ENCODE assay signal across 26 cellular contexts in genomic region chr1:196698993-196699392, GRCh38. TPM values are rescaled to one million over a fixed set of nuclear protein-coding genes. Genes with fewer than 3 reads are reported as not detected.
A peak's percentile ranks its signal among the peaks of the same experiment; 100 is the strongest.
DNase-seq lines count a peak whose midpoint lies in the region; ATAC-seq, FAIRE-seq and TF ChIP-seq lines count a peak whose summit lies in the region.
"Had no signal": no experiment of that assay in that cellular context is flagged by ENCODE, and none has a peak within 500 bp of the region (broad histone marks: within the 10 kb centered on the region; RNA-seq: fewer than 3 reads in every experiment).

No MANE protein-coding gene starts in this region.

- H4K91ac ChIP-seq in IMR-90 (ENCODE audit: insufficient read depth, low read depth, low read length): no peak overlapping the region

- H3K4me1 Mint-ChIP-seq in WTC11 (no peaks in the 10 kb centered on the region), chondrocyte (ENCODE audit: low read depth) (no peaks in the 10 kb centered on the region)
- H3K4me1 Mint-ChIP-seq in activated CD4-positive, alpha-beta T cell treated with anti-CD3 and anti-CD28 coated beads, Interleukin-2, amount 10 ng/mL, durations not matched to agents 7 days and 5 days: no peaks in the 10 kb centered on the region
- H3K4me1 Mint-ChIP-seq: CD14-positive monocyte; CD8-positive, alpha-beta memory T cell; GM23338 had no signal

- H3K27ac Mint-ChIP-seq in WTC11 (no peak overlapping the region), chondrocyte (ENCODE audit: unreplicated experiment) (no peak overlapping the region)
- H3K27ac Mint-ChIP-seq in activated CD4-positive, alpha-beta T cell treated with anti-CD3 and anti-CD28 coated beads, Interleukin-2, amount 10 ng/mL, durations not matched to agents 7 days and 5 days: no peak overlapping the region
- H3K27ac Mint-ChIP-seq: CD14-positive monocyte; CD4-positive, alpha-beta T cell; CD8-positive, alpha-beta memory T cell; GM23338; HFFc6 had no signal

- TF ChIP-seq EP300 in K562 (IDR thresholded peaks at IDR 0.05; ENCODE audit: low read length): no peak

- H3K36me3 Mint-ChIP-seq in WTC11 (no peaks in the 10 kb centered on the region), chondrocyte (ENCODE audit: low read depth) (peaks cover 15% of the 10 kb centered on the region)
- H3K36me3 Mint-ChIP-seq in activated CD4-positive, alpha-beta T cell treated with anti-CD3 and anti-CD28 coated beads, Interleukin-2, amount 10 ng/mL, durations not matched to agents 7 days and 5 days (ENCODE audit: low read depth): no peaks in the 10 kb centered on the region
- H3K36me3 Mint-ChIP-seq: CD14-positive monocyte had no signal

- H2AK5ac ChIP-seq in IMR-90 (ENCODE audit: low read depth, low read length): no peak overlapping the region

- no peak overlapping the region for H3K56ac ChIP-seq in IMR-90 (ENCODE audit: extremely low read depth, insufficient read depth, low read length)

- H2AFZ ChIP-seq in IMR-90 (replicated peaks; ENCODE audit: low read length, poor library complexity): no peak overlapping the region
- no peak overlapping the region for H2AFZ ChIP-seq in K562 (ENCODE audit: low read depth, low read length)
- H2AFZ ChIP-seq: GM23338 had no signal

- no peak for TF ChIP-seq RAD21 in IMR-90 (IDR thresholded peaks at IDR 0.05; ENCODE audit: low read length)
- no peak for TF ChIP-seq RAD21 in K562 (CRISPR knock-in tag; conservative IDR thresholded peaks at IDR 0.05 in 1 of 2, IDR thresholded peaks at IDR 0.05 in 1 of 2)

- H3K36me3 ChIP-seq in IMR-90 (ENCODE audit: control insufficient read depth, insufficient read depth, low read length) (no peaks in the 10 kb centered on the region), K562 (ENCODE audit: control insufficient read depth, insufficient read depth, low read length) (peaks cover 3% of the 10 kb centered on the region; the same call in 1 of the 3 replicates)
- H3K36me3 ChIP-seq: BE2C; BLaER1 treated with 17β-estradiol and CSF1 and Interleukin-3, amounts not matched to agents 10 nM and 100 nM; HAP-1 had no signal

- H3K4ac ChIP-seq in IMR-90 (ENCODE audit: low read depth, low read length): no peak overlapping the region

- TF ChIP-seq POLR2A in IMR-90 (IDR thresholded peaks at IDR 0.05; ENCODE audit: low read depth, low read length) (no peak), K562 (conservative IDR thresholded peaks at IDR 0.05) (no peak)

- no peaks in the 10 kb centered on the region for H3K27me3 Mint-ChIP-seq in WTC11 (ENCODE audit: low read depth)
- no peaks in the 10 kb centered on the region for H3K27me3 Mint-ChIP-seq in chondrocyte (ENCODE audit: low read depth)
- H3K27me3 Mint-ChIP-seq in activated CD4-positive, alpha-beta T cell treated with anti-CD3 and anti-CD28 coated beads, Interleukin-2, amount 10 ng/mL, durations not matched to agents 7 days and 5 days: no peaks in the 10 kb centered on the region
- H3K27me3 Mint-ChIP-seq: CD4-positive, alpha-beta T cell had no signal

- H3K14ac ChIP-seq in IMR-90 (replicated peaks; ENCODE audit: low read depth, low read length): no peak overlapping the region

- H2BK15ac ChIP-seq in IMR-90 (ENCODE audit: low read depth, low read length): no peak overlapping the region

- H3K4me3 Mint-ChIP-seq in WTC11: no peak overlapping the region
- no peak overlapping the region for H3K4me3 Mint-ChIP-seq in chondrocyte (ENCODE audit: unreplicated experiment)
- no peak overlapping the region for H3K4me3 Mint-ChIP-seq in activated CD4-positive, alpha-beta T cell treated with anti-CD3 and anti-CD28 coated beads, Interleukin-2, amount 10 ng/mL, durations not matched to agents 7 days and 5 days
- H3K4me3 Mint-ChIP-seq: CD14-positive monocyte; CD4-positive, alpha-beta T cell; CD8-positive, alpha-beta memory T cell; GM23338; HFFc6 had no signal

- dilution Hi-C loops in IMR-90 (cut with HindIII; ENCODE audit: low sequenced_read_pairs, unreplicated experiment): no loop called here

- H3K9me1 ChIP-seq in IMR-90 (ENCODE audit: insufficient read depth, low read length): no peaks in the 10 kb centered on the region
- H3K9me1 ChIP-seq in K562 (ENCODE audit: control insufficient read depth, insufficient read depth, low read length): no peaks in the 10 kb centered on the region

- H3K9ac ChIP-seq in IMR-90 (ENCODE audit: low read depth, low read length) (no peak overlapping the region), K562 (ENCODE audit: insufficient read depth in 1 of 2, low read depth in 2 of 2, low read length in 2 of 2) (no peak overlapping the region)
- H3K9ac ChIP-seq: BLaER1 treated with 17β-estradiol and CSF1 and Interleukin-3, amounts not matched to agents 10 nM and 100 nM had no signal

- H3K79me1 ChIP-seq in IMR-90 (ENCODE audit: low read depth in 1 of 2, low read length in 2 of 2): no peaks in the 10 kb centered on the region

- H3K9me3 Mint-ChIP-seq in WTC11 (peaks cover 16% of the 10 kb centered on the region), chondrocyte (ENCODE audit: low read depth) (peaks cover 16% of the 10 kb centered on the region)
- H3K9me3 Mint-ChIP-seq in activated CD4-positive, alpha-beta T cell treated with anti-CD3 and anti-CD28 coated beads, Interleukin-2, amount 10 ng/mL, durations not matched to agents 7 days and 5 days: peaks cover 9% of the 10 kb centered on the region
- H3K9me3 Mint-ChIP-seq: GM23338 had no signal

- H3K4me2 ChIP-seq in IMR-90 (ENCODE audit: low read depth, low read length): no peak overlapping the region
- H3K4me2 ChIP-seq in K562 (ENCODE audit: insufficient read depth, low read length): no peak overlapping the region
- H3K4me2 ChIP-seq: A549; BLaER1 treated with 17β-estradiol and CSF1 and Interleukin-3, amounts not matched to agents 10 nM and 100 nM; GM23338 had no signal

- H3K27ac ChIP-seq in IMR-90 (ENCODE audit: insufficient read depth, low read length) (no peak overlapping the region), K562 (ENCODE audit: extremely low read depth, low read depth, low read length) (no peak overlapping the region)
- H3K27ac ChIP-seq: A549; BLaER1 treated with 17β-estradiol and CSF1 and Interleukin-3, amounts not matched to agents 10 nM and 100 nM had no signal

- BruUV-seq in IMR-90 (replicated peaks; lab: Mats Ljungman, UMichigan) (no TSS peak), K562 (replicated peaks; lab: Mats Ljungman, UMichigan) (no TSS peak)

- no peak overlapping the region for H4K8ac ChIP-seq in IMR-90 (ENCODE audit: low read depth in 2 of 2, low read length in 2 of 2)

- no peak overlapping the region for H3K4me3 ChIP-seq in IMR-90 (ENCODE audit: insufficient read depth, low read depth, low read length)
- no peak overlapping the region for H3K4me3 ChIP-seq in K562
- H3K4me3 ChIP-seq: A549; BLaER1 treated with 17β-estradiol and CSF1 and Interleukin-3, amounts not matched to agents 10 nM and 100 nM; GM23338; HAP-1 had no signal

- WGBS in IMR-90 (ENCODE audit: extremely low coverage in 2 of 2, insufficient read length in 1 of 2), 2 experiments: no CpG with 5 or more reads among the region's 2 CpGs
- 52% methylated on average over 2 of the region's 2 CpGs for WGBS in K562 (ENCODE audit: insufficient coverage, low coverage, missing lambda C conversion rate)

- TF ChIP-seq CTCF in IMR-90 (conservative IDR thresholded peaks at IDR 0.05; ENCODE audit: low read depth, low read length): no peak
- TF ChIP-seq CTCF in K562 (IDR thresholded peaks at IDR 0.05 in 2 of 3, conservative IDR thresholded peaks at IDR 0.05 in 1 of 3; ENCODE audit: insufficient read depth in 2 of 3, low read depth in 1 of 3, low read length in 3 of 3): no peak
- no peak for TF ChIP-seq CTCF in WTC11 (IDR thresholded peaks at IDR 0.05)
- no peak for TF ChIP-seq CTCF in chondrocyte (IDR thresholded peaks at IDR 0.05)

- H3K23ac ChIP-seq in IMR-90 (ENCODE audit: low read depth, low read length): no peak overlapping the region

- no peak for ATAC-seq in IMR-90 (ENCODE audit: low read depth)
- ATAC-seq in K562: no peak
- no peak for ATAC-seq in WTC11
- ATAC-seq: A549, GM23338 had no signal

- H2BK120ac ChIP-seq in IMR-90 (ENCODE audit: low read depth, low read length): no peak overlapping the region

- DNase-seq in IMR-90 (no peak), K562 (ENCODE audit: extremely low read depth in 1 of 4, low spot score in 3 of 4) (no peak), iris pigment epithelial cell (ENCODE audit: low read depth) (peak; percentile 31), WTC11 (ENCODE audit: low spot score) (no peak), chondrocyte (ENCODE audit: low spot score) (no peak), SK-N-DZ (ENCODE audit: low spot score) (no peak)
- DNase-seq in activated CD4-positive, alpha-beta T cell treated with anti-CD3 and anti-CD28 coated beads, Interleukin-2, amount 10 ng/mL, durations not matched to agents 7 days and 5 days: no peak
- DNase-seq: 8988T; ACHN; AML-193; BE2C; CD4-positive, alpha-beta T cell; CD8-positive, alpha-beta memory T cell; DMS 273 treated with DMSO at 0.1 percent for 48 hours; DMS79; EL; GF-D8; HFFc6 had no signal

- intact Hi-C loops in IMR-90 (cut with micrococcal nuclease): no loop called here
- intact Hi-C loops in K562 (cut with micrococcal nuclease): no loop called here

- H3K4me1 ChIP-seq in IMR-90 (ENCODE audit: control insufficient read depth, insufficient read depth, low read length) (no peaks in the 10 kb centered on the region), K562 (replicated peaks in 1 of 2; ENCODE audit: control insufficient read depth in 2 of 2, insufficient read depth in 2 of 2, low read length in 2 of 2) (no peaks in the 10 kb centered on the region)
- H3K4me1 ChIP-seq: A549; BE2C; BLaER1 treated with 17β-estradiol and CSF1 and Interleukin-3, amounts not matched to agents 10 nM and 100 nM; HAP-1 had no signal

- CTCF ChIA-PET in IMR-90 (lab: Yijun Ruan, JAX) (no interaction called here), K562 (lab: Yijun Ruan, JAX; ENCODE audit: low intra/inter-chr PET ratio) (no interaction called here), WTC11 (lab: Charles Lee) (no interaction called here)
- CTCF ChIA-PET in activated CD4-positive, alpha-beta T cell treated with anti-CD3 and anti-CD28 coated beads, Interleukin-2, amount 10 ng/mL, durations not matched to agents 7 days and 5 days (lab: Charles Lee): no interaction called here

- no peak overlapping the region for H2BK20ac ChIP-seq in IMR-90 (ENCODE audit: low read depth, low read length)

- H3K27me3 ChIP-seq in IMR-90 (ENCODE audit: control insufficient read depth, insufficient read depth, low read length): no peaks in the 10 kb centered on the region
- no peaks in the 10 kb centered on the region for H3K27me3 ChIP-seq in K562 (ENCODE audit: control insufficient read depth in 2 of 2, insufficient read depth in 2 of 2, low read length in 2 of 2)
- H3K27me3 ChIP-seq: BE2C; BLaER1 treated with 17β-estradiol and CSF1 and Interleukin-3, amounts not matched to agents 10 nM and 100 nM had no signal

- H4K20me1 ChIP-seq in IMR-90 (ENCODE audit: insufficient read depth, low read length) (no peaks in the 10 kb centered on the region), K562 (replicated peaks; ENCODE audit: control insufficient read depth, insufficient read depth, low read length) (no peaks in the 10 kb centered on the region)
- H4K20me1 ChIP-seq: BLaER1 treated with 17β-estradiol and CSF1 and Interleukin-3, amounts not matched to agents 10 nM and 100 nM had no signal

- no peaks in the 10 kb centered on the region for H3K79me2 ChIP-seq in K562 (ENCODE audit: control insufficient read depth, insufficient read depth, low read length)

- no peak overlapping the region for H4K5ac ChIP-seq in IMR-90 (ENCODE audit: low read depth, low read length)

- no peak overlapping the region for H3K18ac ChIP-seq in IMR-90 (ENCODE audit: low read depth, low read length)

- in situ Hi-C loops in IMR-90 (cut with MboI; ENCODE audit: low sequenced_read_pairs) (no loop called here), K562 (cut with MboI) (no loop called here)

- H2BK5ac ChIP-seq in IMR-90 (ENCODE audit: low read depth, low read length, poor library complexity, severe bottlenecking): no peak overlapping the region

- POLR2A ChIA-PET in IMR-90 (lab: Charles Lee; ENCODE audit: unreplicated experiment) (no interaction called here), K562 (lab: Yijun Ruan, JAX) (no interaction called here), WTC11 (lab: Charles Lee) (no interaction called here)
- POLR2A ChIA-PET in activated CD4-positive, alpha-beta T cell treated with anti-CD3 and anti-CD28 coated beads, Interleukin-2, amount 10 ng/mL, durations not matched to agents 7 days and 5 days (lab: Charles Lee): no interaction called here

- no peak overlapping the region for H2AK9ac ChIP-seq in IMR-90 (replicated peaks; ENCODE audit: low read depth, low read length, poor library complexity)

- H3K9me3 ChIP-seq in IMR-90 (ENCODE audit: control insufficient read depth, insufficient read depth, low read length) (no peaks in the 10 kb centered on the region), K562 (replicated peaks; ENCODE audit: control insufficient read depth, insufficient read depth, low read depth, low read length) (no peaks in the 10 kb centered on the region)
- H3K9me3 ChIP-seq: A549; BE2C; BLaER1 treated with 17β-estradiol and CSF1 and Interleukin-3, amounts not matched to agents 10 nM and 100 nM; HAP-1 had no signal

- FAIRE-seq in K562 (lab: Jason Lieb, UNC): no peak
- FAIRE-seq: A549, GM12891, GM18507, H54 had no signal

RNA-seq across cellular contexts. Expression of gene CFH, which starts 47.1 kb away (rescaled TPM):
- total RNA-seq in IMR-90 (2012; rRNA removed) (6.3 and 12.8 TPM in 2 replicates), K562 (2014; rRNA removed) (31.6 and 31.8 TPM in 2 replicates), K562 (2014; rRNA removed; fragmentation: Illumina TruSeq; extraction: Trizol) (69.0 and 72.2 TPM in 2 replicates), K562 (2015; rRNA removed; fragmentation: Illumina TruSeq; extraction: Trizol) (88.6 and 96.1 TPM in 2 replicates), K562 (2021) (40.8 and 46.6 TPM in 2 replicates), WTC11 (2021) (0.17 to 0.44 TPM (median 0.34 TPM) in 3 replicates), chondrocyte (21.3 to 95.0 TPM (median 24.0 TPM) in 3 replicates)
- polyA plus RNA-seq in IMR-90 (2012; rRNA removed) (9.8 and 12.1 TPM in 2 replicates), K562 (2011; rRNA removed) (106 and 107 TPM in 2 replicates), K562 (2014; fragmentation: Illumina TruSeq; extraction: Trizol) (41.6 and 48.3 TPM in 2 replicates), K562 (2014; fragmentation: Nextera tagmentation; extraction: Ambion mirVana) (10 to 100 TPM; 45.6 to 58.8 TPM), K562 (2014; rRNA removed) (47.0 and 50.7 TPM in 2 replicates)
- 2.3 and 3.0 TPM in 2 replicates for polyA plus RNA-seq in IMR-90 (2012; cell fraction: cytosol; rRNA removed)
- polyA plus RNA-seq in IMR-90 (2012; cell fraction: nucleus; rRNA removed; ENCODE audit: low replicate concordance): 0.99 and 13.7 TPM in 2 replicates
- total RNA-seq in K562 (2011; cell fraction: chromatin; rRNA removed; ENCODE audit: low replicate concordance): 90.2 and 229 TPM in 2 replicates
- total RNA-seq in K562 (2011; cell fraction: nucleolus; rRNA removed): 43.5 and 56.7 TPM in 2 replicates
- 90.6 and 103 TPM in 2 replicates for total RNA-seq in K562 (2011; cell fraction: nucleoplasm; rRNA removed)
- 14.8 and 39.6 TPM in 2 replicates for polyA plus RNA-seq in K562 (2011; cell fraction: cytosol; rRNA removed)
- polyA plus RNA-seq in K562 (2011; cell fraction: nucleus; rRNA removed): 64.8 and 122 TPM in 2 replicates
- polyA plus RNA-seq in K562 (2012): 76.4 and 121 TPM in 2 replicates
- 125 and 163 TPM in 2 replicates for polyA minus RNA-seq in K562 (2011; rRNA and poly(A)+ RNA removed)
- polyA minus RNA-seq in K562 (2011; cell fraction: cytosol; rRNA and poly(A)+ RNA removed): 30.7 and 33.8 TPM in 2 replicates
- 54.3 and 144 TPM in 2 replicates for polyA minus RNA-seq in K562 (2011; cell fraction: nucleus; rRNA and poly(A)+ RNA removed)
- 1 to 10 TPM; 5.3 to 6.2 TPM for total RNA-seq in activated CD4-positive, alpha-beta T cell treated with anti-CD3 and anti-CD28 coated beads, Interleukin-2, amount 10 ng/mL, durations not matched to agents 7 days and 5 days
- 0.18 and 0.38 TPM in 2 replicates for polyA plus RNA-seq in SK-N-DZ (2014; cell fraction: cytosol; rRNA removed)
- 0.63 and 0.67 TPM in 2 replicates for polyA plus RNA-seq in SK-N-DZ (2014; cell fraction: nucleus; rRNA removed)
- total RNA-seq: GM23338 had no signal
- polyA plus RNA-seq: GM23338 had no signal
